Comparison of ENCODE assay signal across 10 cellular contexts in genomic region chr20:36098364-36098763, GRCh38. TPM values are rescaled to one million over a fixed set of nuclear protein-coding genes. Genes with fewer than 3 reads are reported as not detected.
DNase-seq lines count a peak whose midpoint lies in the region; ATAC-seq, FAIRE-seq and TF ChIP-seq lines count a peak whose summit lies in the region.
"Had no signal": no experiment of that assay in that cellular context is flagged by ENCODE, and none has a peak within 500 bp of the region (broad histone marks: within the 10 kb centered on the region; RNA-seq: fewer than 3 reads in every experiment).

No MANE protein-coding gene starts in this region.

- DNase-seq in activated naive CD8-positive, alpha-beta T cell treated with anti-CD3 and anti-CD28 coated beads, Interleukin-2, amount 50 U/mL, for 24 hours, result peak; percentile 4
- DNase-seq in kidney (no peak), mesenchymal stem cell (no peak), NCI-H446 treated with DMSO at 0.1 percent for 48 hours (lab: John Stamatoyannopoulos, UW) (no peak), NCI-H2171 (lab: John Stamatoyannopoulos, UW) (no peak)

- no peaks in the 10 kb centered on the region for H3K9me3 Mint-ChIP-seq in activated naive CD8-positive, alpha-beta T cell treated with anti-CD3 and anti-CD28 coated beads, Interleukin-2, amount 50 U/mL, for 24 hours
- H3K9me3 Mint-ChIP-seq: stimulated activated naive CD8-positive, alpha-beta T cell treated with anti-CD3 and anti-CD28 coated beads, Interleukin-15, Interleukin-2, amounts not matched to agents 100 ng/mL and 50 ng/mL, for 24 hours had no signal

- no peak overlapping the region for H2BK12ac ChIP-seq in mesenchymal stem cell (ENCODE audit: low read length in 2 of 2)

- no peaks in the 10 kb centered on the region for H3K36me3 Mint-ChIP-seq in activated naive CD8-positive, alpha-beta T cell treated with anti-CD3 and anti-CD28 coated beads, Interleukin-2, amount 50 U/mL, for 24 hours (ENCODE audit: low read depth)

- no peak for FAIRE-seq in kidney (lab: Jason Lieb, UNC)

- peaks cover 51 to 52% of the 10 kb centered on the region in 2 donors for H3K4me1 ChIP-seq in kidney (ENCODE audit: control insufficient read depth in 1 of 2, insufficient read depth in 1 of 2, low read depth in 1 of 2, low read length in 2 of 2)
- H3K4me1 ChIP-seq in mesenchymal stem cell (ENCODE audit: control insufficient read depth, insufficient read depth, low read depth, low read length), result peaks cover 15% of the 10 kb centered on the region

- no peak overlapping the region for H3K18ac ChIP-seq in mesenchymal stem cell (ENCODE audit: low read depth in 1 of 2, low read length in 2 of 2)

- intact Hi-C loops in kidney (cut with DNase I), result no loop called here

- H2BK120ac ChIP-seq in mesenchymal stem cell (ENCODE audit: low read depth, low read length), result no peak overlapping the region

- H3K4me1 Mint-ChIP-seq in activated naive CD8-positive, alpha-beta T cell treated with anti-CD3 and anti-CD28 coated beads, Interleukin-2, amount 50 U/mL, for 24 hours, result peaks cover 15% of the 10 kb centered on the region

- WGBS in mesenchymal stem cell, result 22% methylated on average over 2 of the region's 2 CpGs

- no peaks in the 10 kb centered on the region for H3K27me3 ChIP-seq in mesenchymal stem cell (ENCODE audit: control insufficient read depth in 1 of 2, insufficient read depth in 1 of 2, low read length in 2 of 2)

- H3K27ac ChIP-seq in C4-2B (peak overlapping the region; percentile 24; the same call in 1 of the 2 replicates), kidney (ENCODE audit: low read depth in 2 of 2, low read length in 2 of 2) (peak overlapping the region; percentile 56 to 93), mesenchymal stem cell (ENCODE audit: low read length, poor library complexity, severe bottlenecking) (no peak overlapping the region)
- H3K27ac ChIP-seq: SK-N-MC had no signal

- ATAC-seq in HG03095 (IDR thresholded peaks at IDR 0.05; ENCODE audit: unreplicated experiment) (peak; percentile 64), GM19324 (IDR thresholded peaks at IDR 0.05; ENCODE audit: low FRiP score, unreplicated experiment) (no peak)
- no peak for ATAC-seq in activated naive CD8-positive, alpha-beta T cell treated with anti-CD3 and anti-CD28 coated beads, Interleukin-2, amount 50 U/mL, for 24 hours

- no peak overlapping the region for H2BK15ac ChIP-seq in mesenchymal stem cell (ENCODE audit: low read depth, poor library complexity, severe bottlenecking)

- no peak overlapping the region for H3K4ac ChIP-seq in mesenchymal stem cell (ENCODE audit: low read depth in 1 of 2, low read length in 2 of 2)

- H3K9me3 ChIP-seq in kidney (ENCODE audit: control insufficient read depth in 1 of 2, low read length in 2 of 2) (no peaks in the 10 kb centered on the region), mesenchymal stem cell (ENCODE audit: control insufficient read depth, low read length) (no peaks in the 10 kb centered on the region)

- no peak overlapping the region for H2AFZ ChIP-seq in mesenchymal stem cell (ENCODE audit: low read depth, low read length)

- no peaks in the 10 kb centered on the region for H3K79me1 ChIP-seq in mesenchymal stem cell (replicated peaks; ENCODE audit: low read length, poor library complexity, severe bottlenecking)

- H3K23ac ChIP-seq in mesenchymal stem cell (ENCODE audit: low read length in 2 of 2), result no peak overlapping the region

- TF ChIP-seq CTCF in C4-2B (conservative IDR thresholded peaks at IDR 0.05) (no peak), kidney (IDR thresholded peaks at IDR 0.05; ENCODE audit: borderline replicate concordance, extremely low read depth, insufficient read depth) (no peak)

- no peak overlapping the region for H3K4me2 ChIP-seq in mesenchymal stem cell (ENCODE audit: low read length, poor library complexity, severe bottlenecking)

- H3K4me3 ChIP-seq in kidney (ENCODE audit: low read length in 2 of 2) (no peak overlapping the region), mesenchymal stem cell (ENCODE audit: insufficient read depth in 1 of 2, low read depth in 1 of 2, low read length in 2 of 2) (no peak overlapping the region)
- H3K4me3 ChIP-seq: SK-N-MC had no signal

- H3K36me3 ChIP-seq in kidney (ENCODE audit: control insufficient read depth in 1 of 2, insufficient read depth in 2 of 2, low read length in 2 of 2) (no peaks in the 10 kb centered on the region), mesenchymal stem cell (ENCODE audit: control insufficient read depth in 1 of 2, insufficient read depth in 2 of 2, low read depth in 1 of 2, low read length in 2 of 2) (no peaks in the 10 kb centered on the region)

- H4K8ac ChIP-seq in mesenchymal stem cell (ENCODE audit: low read length), result no peak overlapping the region

- H2AK5ac ChIP-seq in mesenchymal stem cell (ENCODE audit: low read length, severe bottlenecking), result no peak overlapping the region

- H4K91ac ChIP-seq in mesenchymal stem cell (ENCODE audit: low read length), result no peak overlapping the region

- H3K14ac ChIP-seq in mesenchymal stem cell (ENCODE audit: low read length in 2 of 2), result no peak overlapping the region

- no peak overlapping the region for H3K27ac Mint-ChIP-seq in activated naive CD8-positive, alpha-beta T cell treated with anti-CD3 and anti-CD28 coated beads, Interleukin-2, amount 50 U/mL, for 24 hours
- H3K27ac Mint-ChIP-seq: stimulated activated naive CD8-positive, alpha-beta T cell treated with anti-CD3 and anti-CD28 coated beads, Interleukin-15, Interleukin-2, amounts not matched to agents 100 ng/mL and 50 ng/mL, for 24 hours had no signal

- no peak overlapping the region for H3K9ac ChIP-seq in kidney (ENCODE audit: low read length in 2 of 2)
- H3K9ac ChIP-seq in mesenchymal stem cell (ENCODE audit: low read length), result no peak overlapping the region

- H3K4me3 Mint-ChIP-seq in activated naive CD8-positive, alpha-beta T cell treated with anti-CD3 and anti-CD28 coated beads, Interleukin-2, amount 50 U/mL, for 24 hours, result no peak overlapping the region
- H3K4me3 Mint-ChIP-seq: stimulated activated naive CD8-positive, alpha-beta T cell treated with anti-CD3 and anti-CD28 coated beads, Interleukin-15, Interleukin-2, amounts not matched to agents 100 ng/mL and 50 ng/mL, for 24 hours had no signal

- peaks cover 12% of the 10 kb centered on the region for H3K27me3 Mint-ChIP-seq in activated naive CD8-positive, alpha-beta T cell treated with anti-CD3 and anti-CD28 coated beads, Interleukin-2, amount 50 U/mL, for 24 hours

- no peak overlapping the region for H2BK5ac ChIP-seq in mesenchymal stem cell (ENCODE audit: low read depth, low read length, poor library complexity, severe bottlenecking)

RNA-seq across cellular contexts. Expression of gene EPB41L1, which starts 56.2 kb away (rescaled TPM):
- 230 TPM for total RNA-seq in kidney
- polyA plus RNA-seq in kidney (ENCODE audit: insufficient read depth, low read depth, low replicate concordance), result 53.2 TPM
- 32.1 TPM for polyA plus RNA-seq in mesenchymal stem cell (2013, experiment 1 of 2)
- polyA plus RNA-seq in mesenchymal stem cell (2013, experiment 2 of 2), result 33.0 TPM
